Comparison of ENCODE assay signal across 9 cellular contexts in the genomic region with DNA sequence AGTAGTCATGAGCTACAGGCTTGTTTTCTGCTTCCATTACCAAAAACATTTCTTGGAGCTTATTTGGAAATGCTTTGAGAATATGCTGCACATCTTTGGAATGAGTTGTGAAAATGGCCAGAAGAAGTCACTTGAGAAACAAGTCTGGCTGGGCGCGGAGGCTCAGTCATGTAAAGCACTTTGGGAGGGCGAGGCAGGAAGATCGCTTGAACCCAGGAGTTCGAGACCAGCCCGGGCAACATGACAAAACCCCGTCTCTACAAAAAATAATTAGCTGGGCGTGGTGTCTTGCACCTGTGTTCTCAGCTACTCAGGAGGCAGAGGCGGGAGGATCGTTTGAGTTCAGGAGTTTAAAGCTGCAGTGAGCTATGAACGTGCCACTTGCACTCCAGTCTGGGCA. TPM values are rescaled to one million over a fixed set of nuclear protein-coding genes. Genes with fewer than 3 reads are reported as not detected.
DNase-seq lines count a peak whose midpoint lies in the region; ATAC-seq, FAIRE-seq and TF ChIP-seq lines count a peak whose summit lies in the region.
"Had no signal": no experiment of that assay in that cellular context is flagged by ENCODE, and none has a peak within 500 bp of the region (broad histone marks: within the 10 kb centered on the region; RNA-seq: fewer than 3 reads in every experiment).

No MANE protein-coding gene starts in this region.

- peaks cover 42% of the 10 kb centered on the region for H3K4me1 Mint-ChIP-seq in activated T-helper 1 cell treated with anti-CD3 and anti-CD28 coated beads, Interleukin-12 subunit alpha, Interleukin-12 subunit beta, Interleukin-2, Interleukin-4 antibody, amounts not matched to agents 30 ng/mL and 10 ng/mL and 1 ng/mL, durations not matched to agents 14 hours and 24 hours and 36 hours (ENCODE audit: low read depth)
- peaks cover 57 to 75% of the 10 kb centered on the region in 2 donors for H3K4me1 Mint-ChIP-seq in immature natural killer cell

- peak overlapping the region; percentile 99 for H3K27ac Mint-ChIP-seq in activated T-helper 1 cell treated with anti-CD3 and anti-CD28 coated beads, Interleukin-12 subunit alpha, Interleukin-12 subunit beta, Interleukin-2, Interleukin-4 antibody, amounts not matched to agents 30 ng/mL and 10 ng/mL and 1 ng/mL, durations not matched to agents 14 hours and 24 hours and 36 hours
- H3K27ac Mint-ChIP-seq in immature natural killer cell: peak overlapping the region; percentile 92 to 99 (median 98)

- no peaks in the 10 kb centered on the region for H3K9me2 ChIP-seq in SK-N-SH

- H3K36me3 ChIP-seq in SK-N-SH (replicated peaks in 1 of 2; ENCODE audit: control insufficient read depth in 1 of 2, insufficient read depth in 2 of 2, low read length in 1 of 2): peaks cover 10 to 23% of the 10 kb centered on the region in 2 experiments

- no peak for TF ChIP-seq EP300 in SK-N-SH (IDR thresholded peaks at IDR 0.05; ENCODE audit: borderline replicate concordance in 1 of 2, low read depth in 1 of 2, low read length in 1 of 2)

- H3K9me3 Mint-ChIP-seq in activated T-helper 1 cell treated with anti-CD3 and anti-CD28 coated beads, Interleukin-12 subunit alpha, Interleukin-12 subunit beta, Interleukin-2, Interleukin-4 antibody, amounts not matched to agents 30 ng/mL and 10 ng/mL and 1 ng/mL, durations not matched to agents 14 hours and 24 hours and 36 hours: no peaks in the 10 kb centered on the region
- no peaks in the 10 kb centered on the region for H3K9me3 Mint-ChIP-seq in immature natural killer cell

- H3K4me2 ChIP-seq in SK-N-SH: peak overlapping the region; percentile 67

- peak overlapping the region; percentile 63 to 81 for H3K4me3 ChIP-seq in SK-N-SH (ENCODE audit: low read depth in 2 of 2, low read length in 1 of 2)

- POLR2A ChIA-PET in SK-N-SH (lab: Yijun Ruan, JAX): interaction anchor here (1.7 kb wide), 1 partner anchor 9 kb away, joined by 25 read pairs; a partner anchor contains a TSS

- no peak for TF ChIP-seq CTCF in SK-N-SH (IDR thresholded peaks at IDR 0.05)

- no peak for FAIRE-seq in GM12892 (lab: Jason Lieb, UNC)

- no peak for TF ChIP-seq POLR2A in GM12892 (IDR thresholded peaks at IDR 0.05; ENCODE audit: low read depth, low read length)

- no peak for DNase-seq in SK-N-SH
- DNase-seq in activated T-helper 1 cell treated with anti-CD3 and anti-CD28 coated beads, Interleukin-12 subunit alpha, Interleukin-12 subunit beta, Interleukin-2, Interleukin-4 antibody, amounts not matched to agents 30 ng/mL and 10 ng/mL and 1 ng/mL, durations not matched to agents 14 hours and 24 hours and 36 hours (ENCODE audit: low spot score): no peak
- no peak for DNase-seq in immature natural killer cell
- DNase-seq in substantia nigra (lab: John Stamatoyannopoulos, UW): no peak
- DNase-seq in AG20443 (ENCODE audit: low spot score): no peak
- no peak for DNase-seq in GM12892 (ENCODE audit: insufficient read length)
- DNase-seq: NCI-H2029 treated with DMSO at 0.1 percent for 48 hours had no signal

- no peaks in the 10 kb centered on the region for H3K27me3 ChIP-seq in SK-N-SH (ENCODE audit: insufficient read depth)

- no peak overlapping the region for H2AFZ ChIP-seq in SK-N-SH (ENCODE audit: low read depth)

- peaks cover 90% of the 10 kb centered on the region for H3K79me2 ChIP-seq in SK-N-SH (ENCODE audit: insufficient read depth)

- H3K36me3 Mint-ChIP-seq in activated T-helper 1 cell treated with anti-CD3 and anti-CD28 coated beads, Interleukin-12 subunit alpha, Interleukin-12 subunit beta, Interleukin-2, Interleukin-4 antibody, amounts not matched to agents 30 ng/mL and 10 ng/mL and 1 ng/mL, durations not matched to agents 14 hours and 24 hours and 36 hours (ENCODE audit: low read depth): peaks cover 24% of the 10 kb centered on the region
- peaks cover 8 to 10% (median 9%) of the 10 kb centered on the region in 3 donors for H3K36me3 Mint-ChIP-seq in immature natural killer cell

- CTCF ChIA-PET in SK-N-SH (lab: Yijun Ruan, JAX): interaction anchor here (0.7 to 1.6 kb wide), 3 partner anchors 9 to 68 kb away, joined by 3 to 5 read pairs (median 3); a partner anchor contains a TSS

- ATAC-seq in SK-N-SH treated with all-trans-retinoic acid at 6 μM for 48 hours (no peak), HG03571 (IDR thresholded peaks at IDR 0.05; ENCODE audit: unreplicated experiment) (no peak)

- H3K27ac ChIP-seq in SK-N-SH (ENCODE audit: low read depth in 2 of 2, low read length in 1 of 2): peak overlapping the region in 1 of 2 experiments; percentile 5; a peak in 1 of 4 replicates
- peak overlapping the region; percentile 89 for H3K27ac ChIP-seq in substantia nigra (ENCODE audit: low read depth, low read length, poor library complexity, severe bottlenecking)

- H3K9me3 ChIP-seq in SK-N-SH: no peaks in the 10 kb centered on the region

- WGBS in SK-N-SH (ENCODE audit: low lambda C conversion rate): 39% methylated on average over 11 of the region's 11 CpGs

- peaks cover 9% of the 10 kb centered on the region for H3F3A ChIP-seq in SK-N-SH (replicated peaks; ENCODE audit: insufficient read depth)

- peaks cover 0 to 11% of the 10 kb centered on the region in 2 experiments; a peak in 3 of 4 replicates for H3K4me1 ChIP-seq in SK-N-SH (ENCODE audit: control insufficient read depth in 1 of 2, insufficient read depth in 2 of 2, low read depth in 1 of 2, low read length in 1 of 2)

- H3K9ac ChIP-seq in SK-N-SH: peak overlapping the region; percentile 80

- no peaks in the 10 kb centered on the region for H4K20me1 ChIP-seq in SK-N-SH (ENCODE audit: insufficient read depth)

- no peaks in the 10 kb centered on the region for H3K27me3 Mint-ChIP-seq in activated T-helper 1 cell treated with anti-CD3 and anti-CD28 coated beads, Interleukin-12 subunit alpha, Interleukin-12 subunit beta, Interleukin-2, Interleukin-4 antibody, amounts not matched to agents 30 ng/mL and 10 ng/mL and 1 ng/mL, durations not matched to agents 14 hours and 24 hours and 36 hours (ENCODE audit: insufficient read depth)
- peaks cover 9 to 16% (median 11%) of the 10 kb centered on the region in 3 donors for H3K27me3 Mint-ChIP-seq in immature natural killer cell (ENCODE audit: low read depth in 3 of 3)

- TF ChIP-seq RAD21 in SK-N-SH (IDR thresholded peaks at IDR 0.05; ENCODE audit: low read length): no peak

- intact Hi-C loops in activated T-helper 1 cell treated with anti-CD3 and anti-CD28 coated beads, Interleukin-12 subunit alpha, Interleukin-12 subunit beta, Interleukin-2, Interleukin-4 antibody, amounts not matched to agents 30 ng/mL and 10 ng/mL and 1 ng/mL, durations not matched to agents 14 hours and 24 hours and 36 hours (cut with micrococcal nuclease): loop anchor here (1.0 to 10.0 kb wide), 2 partner anchors 9 to 536 kb away; partner anchors contain the start of gene DNAJC9

- peak overlapping the region; percentile 99 for H3K4me3 Mint-ChIP-seq in activated T-helper 1 cell treated with anti-CD3 and anti-CD28 coated beads, Interleukin-12 subunit alpha, Interleukin-12 subunit beta, Interleukin-2, Interleukin-4 antibody, amounts not matched to agents 30 ng/mL and 10 ng/mL and 1 ng/mL, durations not matched to agents 14 hours and 24 hours and 36 hours
- H3K4me3 Mint-ChIP-seq in immature natural killer cell: peak overlapping the region; percentile 91 to 100 (median 99)

TF ChIP-seq in SK-N-SH treated with all-trans-retinoic acid at 6 μM for 48 hours, 23 proteins besides CTCF, POLR2A, EP300 and RAD21 (continues in another document):
- no peak for TF ChIP-seq GLIS3 (CRISPR knock-in tag; IDR thresholded peaks at IDR 0.05)

RNA-seq across cellular contexts. Expression of gene CHCHD1, which starts 0.9 kb away (rescaled TPM):
- polyA plus RNA-seq in SK-N-SH (2012; rRNA removed): 57.8 and 60.9 TPM in 2 replicates
- polyA plus RNA-seq in SK-N-SH (2012; cell fraction: cytosol; rRNA removed): 71.7 and 84.8 TPM in 2 replicates
- polyA plus RNA-seq in SK-N-SH (2012; cell fraction: nucleus; rRNA removed): 22.1 and 30.6 TPM in 2 replicates
- 30.9 and 33.5 TPM in 2 replicates for total RNA-seq in activated T-helper 1 cell treated with anti-CD3 and anti-CD28 coated beads, Interleukin-12 subunit alpha, Interleukin-12 subunit beta, Interleukin-2, Interleukin-4 antibody, amounts not matched to agents 30 ng/mL and 10 ng/mL and 1 ng/mL, durations not matched to agents 14 hours and 24 hours and 36 hours
- 10 to 100 TPM; 24.8 to 46.9 (median 42.7) TPM for polyA plus RNA-seq in immature natural killer cell
- polyA plus RNA-seq in GM12892 (2012; ENCODE audit: missing spikeins): 68.6 TPM

RNA-seq across cellular contexts. Expression of gene ZSWIM8, which starts 4.4 kb away (rescaled TPM):
- polyA plus RNA-seq in SK-N-SH (2012; rRNA removed): 97.3 and 112 TPM in 2 replicates
- polyA plus RNA-seq in SK-N-SH (2012; cell fraction: cytosol; rRNA removed): 21.4 and 41.4 TPM in 2 replicates
- polyA plus RNA-seq in SK-N-SH (2012; cell fraction: nucleus; rRNA removed): 340 and 358 TPM in 2 replicates
- 54.2 and 56.3 TPM in 2 replicates for total RNA-seq in activated T-helper 1 cell treated with anti-CD3 and anti-CD28 coated beads, Interleukin-12 subunit alpha, Interleukin-12 subunit beta, Interleukin-2, Interleukin-4 antibody, amounts not matched to agents 30 ng/mL and 10 ng/mL and 1 ng/mL, durations not matched to agents 14 hours and 24 hours and 36 hours
- 10 to 100 TPM in 2 of 3 donors, 1 to 10 TPM in 1; 7.3 to 44.7 (median 14.8) TPM for polyA plus RNA-seq in immature natural killer cell
- 38.4 TPM for polyA plus RNA-seq in GM12892 (2012; ENCODE audit: missing spikeins)

RNA-seq across cellular contexts. Expression of gene NDST2, which starts 30.4 kb away (rescaled TPM):
- polyA plus RNA-seq in SK-N-SH (2012; rRNA removed): 22.1 and 24.1 TPM in 2 replicates
- polyA plus RNA-seq in SK-N-SH (2012; cell fraction: cytosol; rRNA removed): 10.5 and 14.1 TPM in 2 replicates
- polyA plus RNA-seq in SK-N-SH (2012; cell fraction: nucleus; rRNA removed): 69.9 and 86.8 TPM in 2 replicates
- total RNA-seq in activated T-helper 1 cell treated with anti-CD3 and anti-CD28 coated beads, Interleukin-12 subunit alpha, Interleukin-12 subunit beta, Interleukin-2, Interleukin-4 antibody, amounts not matched to agents 30 ng/mL and 10 ng/mL and 1 ng/mL, durations not matched to agents 14 hours and 24 hours and 36 hours: 51.7 and 53.2 TPM in 2 replicates
- polyA plus RNA-seq in immature natural killer cell: 10 to 100 TPM; 10.6 to 29.9 (median 10.7) TPM
- polyA plus RNA-seq in GM12892 (2012; ENCODE audit: missing spikeins): 11.6 TPM

RNA-seq across cellular contexts. Expression of gene SEC24C, which starts 36.8 kb away (rescaled TPM):
- polyA plus RNA-seq in SK-N-SH (2012; rRNA removed) (73.6 and 99.2 TPM in 2 replicates), immature natural killer cell (10 to 100 TPM; 15.5 to 77.7 (median 21.3) TPM)
- 41.4 and 52.7 TPM in 2 replicates for polyA plus RNA-seq in SK-N-SH (2012; cell fraction: cytosol; rRNA removed)
- 160 and 238 TPM in 2 replicates for polyA plus RNA-seq in SK-N-SH (2012; cell fraction: nucleus; rRNA removed)
- 112 and 114 TPM in 2 replicates for total RNA-seq in activated T-helper 1 cell treated with anti-CD3 and anti-CD28 coated beads, Interleukin-12 subunit alpha, Interleukin-12 subunit beta, Interleukin-2, Interleukin-4 antibody, amounts not matched to agents 30 ng/mL and 10 ng/mL and 1 ng/mL, durations not matched to agents 14 hours and 24 hours and 36 hours
- polyA plus RNA-seq in GM12892 (2012; ENCODE audit: missing spikeins): 51.4 TPM
